Comparison of ENCODE assay signal across 34 cellular contexts in genomic region chr1:189819751-189820150, GRCh38.
"Had no signal": no experiment of that assay in that cellular context is flagged by ENCODE, and none has a peak within 500 bp of the region (broad histone marks: within the 10 kb centered on the region; RNA-seq: fewer than 3 reads in every experiment).

No MANE protein-coding gene starts in this region.

- H3K4me3 ChIP-seq: MG63 had no signal

- H3K27ac ChIP-seq: KMS-11 had no signal

- H3K27me3 ChIP-seq: MG63 had no signal

- H3K9me3 ChIP-seq: MG63 had no signal

- DNase-seq: Karpas-422, Kasumi-1, MG63, MM.1S, MV-4-11, NCI-H1048, NCI-H1092, NCI-H1092 treated with DMSO at 0.1 percent for 48 hours, NCI-H1105, NCI-H1105 treated with DMSO at 0.1 percent for 48 hours, NCI-H1417, NCI-H1417 treated with DMSO at 0.1 percent for 48 hours, NCI-H1436 treated with DMSO at 0.1 percent for 48 hours, NCI-H146, NCI-H1694, NCI-H1694 treated with DMSO at 0.1 percent for 48 hours, NCI-H187, NCI-H187 treated with DMSO at 0.1 percent for 48 hours, NCI-H1930, NCI-H2029, NCI-H2029 treated with DMSO at 0.1 percent for 48 hours, NCI-H2081, NCI-H2081 treated with DMSO at 0.1 percent for 48 hours, NCI-H2107, NCI-H2171, NCI-H2227 treated with DMSO at 0.1 percent for 48 hours, NCI-H226, NCI-H345, NCI-H446, NCI-H446 treated with DMSO at 0.1 percent for 48 hours, NCI-H510A, NCI-H510A treated with DMSO at 0.1 percent for 48 hours, NCI-H524 had no signal

- H3K4me2 ChIP-seq: KMS-11 had no signal

- H3K9ac ChIP-seq: KMS-11 had no signal

- H3K36me3 ChIP-seq: MG63 had no signal
